8 cellular contexts compared by ENCODE assay signal in the genomic region with DNA sequence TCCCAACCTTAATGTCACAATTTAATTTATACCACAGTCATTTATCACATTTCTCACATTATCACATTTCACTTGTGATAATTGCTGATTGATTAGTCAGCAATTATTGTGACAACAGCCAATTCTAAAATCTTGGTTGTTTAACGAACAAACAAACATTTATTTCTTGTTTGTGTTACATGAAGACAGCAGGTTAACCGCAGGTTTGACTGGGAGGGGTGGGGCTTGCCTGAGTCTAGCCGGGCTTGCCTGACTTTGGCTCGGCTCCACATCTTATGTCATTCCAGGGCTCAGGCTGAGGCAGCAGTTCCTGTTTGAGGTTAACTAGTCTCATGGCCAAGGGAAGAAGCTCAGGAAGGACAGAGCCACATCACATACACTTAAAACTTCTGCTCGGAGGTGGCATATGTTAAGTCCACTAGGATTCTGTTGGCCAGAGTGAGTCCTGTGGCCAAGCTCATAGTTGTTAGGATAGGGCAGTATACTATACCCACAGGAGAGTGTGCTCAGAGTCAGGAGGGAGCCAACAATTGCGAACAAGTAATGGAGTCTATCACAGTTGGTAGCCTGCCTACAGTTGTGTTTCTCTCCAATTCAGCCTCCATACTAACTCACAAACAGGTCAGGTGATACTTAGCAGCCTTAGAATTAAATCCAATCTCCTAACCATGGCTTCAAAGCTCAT.
DNase-seq lines count a peak whose midpoint lies in the region; ATAC-seq and TF ChIP-seq lines count a peak whose summit lies in the region.

No MANE protein-coding gene starts in this region.

- no peak overlapping the region for H3K27ac ChIP-seq in cardiac muscle cell

- no peaks in the 10 kb centered on the region for H3K4me1 ChIP-seq in cardiac muscle cell (ENCODE audit: low read depth)

- H3K27me3 ChIP-seq in cardiac muscle cell = no peaks in the 10 kb centered on the region

- H3K36me3 Mint-ChIP-seq in T-helper 17 cell (ENCODE audit: low read depth) = no peaks in the 10 kb centered on the region

- in situ Hi-C loops in KBM-7 (cut with MboI; ENCODE audit: low pct_unique_long_range_greater_than_20kb, low sequenced_read_pairs) = loop anchor here (25.0 kb wide), 1 partner anchor 328 kb away; no protein-coding TSS in a partner anchor

- H3K9me3 ChIP-seq in T-helper 17 cell (ENCODE audit: control insufficient read depth, low read length, poor library complexity, severe bottlenecking) (no peaks in the 10 kb centered on the region), cardiac muscle cell (ENCODE audit: low read depth) (no peaks in the 10 kb centered on the region)

- peak overlapping the region; percentile 71 for H3K27ac Mint-ChIP-seq in T-helper 17 cell

- H3K4me3 ChIP-seq in cardiac muscle cell (no peak overlapping the region), skeletal muscle cell (ENCODE audit: low read depth, low read length) (no peak overlapping the region)

- ATAC-seq in T-helper 17 cell (peak; percentile 60), GM18873 (IDR thresholded peaks at IDR 0.05; ENCODE audit: low FRiP score, unreplicated experiment) (no peak), HG03095 (IDR thresholded peaks at IDR 0.05; ENCODE audit: unreplicated experiment) (no peak)

- no peak for TF ChIP-seq CTCF in cardiac muscle cell (IDR thresholded peaks at IDR 0.05; ENCODE audit: low read depth, low read length)

- DNase-seq in ELF-1 (ENCODE audit: low read depth, low spot score) (peak; percentile 30), KBM-7 (peak; percentile 86), T-helper 17 cell (peak in 2 of 3 donors; percentile 5 to 10), cardiac muscle cell (ENCODE audit: low read depth in 1 of 2, low spot score in 1 of 2) (peak; percentile 23 to 77), skeletal muscle cell (ENCODE audit: low read depth) (peak; percentile 54)
- no peak for DNase-seq in stimulated activated CD4-positive, alpha-beta T cell treated with anti-CD3 and anti-CD28 coated beads, Interleukin-4, amount 100 ng/mL, for 4 hours

- no peaks in the 10 kb centered on the region for H3K36me3 ChIP-seq in cardiac muscle cell

- no peak overlapping the region for H3K4me3 Mint-ChIP-seq in T-helper 17 cell

- H3K27me3 Mint-ChIP-seq in T-helper 17 cell = peaks cover 12% of the 10 kb centered on the region

- H3K4me1 Mint-ChIP-seq in T-helper 17 cell = peaks cover 13% of the 10 kb centered on the region

Comparison
In these comparisons a context has a peak if more than half of its experiments do, and no peak if none do; other contexts are left out.
1. DNase-seq: peak in ELF-1 (single experiment), KBM-7 (single experiment), T-helper 17 cell (2 of 3), cardiac muscle cell (2 of 2) and skeletal muscle cell (single experiment); none in stimulated activated CD4-positive, alpha-beta T cell treated with anti-CD3 and anti-CD28 coated beads, Interleukin-4, amount 100 ng/mL, for 4 hours (0 of 2).